7 cellular contexts compared by ENCODE assay signal in genomic region chr14:61889914-61890351, GRCh38.
A peak's percentile ranks its signal among the peaks of the same experiment; 100 is the strongest.
DNase-seq lines count a peak whose midpoint lies in the region; ATAC-seq, FAIRE-seq and TF ChIP-seq lines count a peak whose summit lies in the region.

No MANE protein-coding gene starts in this region.

- TF ChIP-seq POLR2A in body of pancreas (IDR thresholded peaks at IDR 0.05) = no peak

- POLR2A ChIA-PET in activated B cell treated with CpG ODN at 0.5 μM for 24 hours (lab: Charles Lee) = interaction anchor here (0.9 to 1.3 kb wide), 4 partner anchors 23 to 1641 kb away, joined by 3 to 8 read pairs (median 4); partner anchors contain the start of gene PPM1A

- intact Hi-C loops in activated B cell treated with CpG ODN at 0.5 μM for 24 hours (cut with micrococcal nuclease) = loop anchor here (1.0 to 5.0 kb wide), 3 partner anchors 23 to 1652 kb away; partner anchors contain the start of gene PPP2R5E
- intact Hi-C loops in body of pancreas (cut with DNase I) = loop anchor here (10.0 kb wide), 1 partner anchor 235 kb away; no protein-coding TSS in a partner anchor

- peak overlapping the region; percentile 96 for H3K27ac Mint-ChIP-seq in activated B cell treated with CpG ODN at 0.5 μM for 24 hours

- TF ChIP-seq CTCF in activated B cell treated with CpG ODN at 0.5 μM for 24 hours (IDR thresholded peaks at IDR 0.05) (no peak), body of pancreas (IDR thresholded peaks at IDR 0.05) (no peak)

- H3K27ac ChIP-seq in small intestine (ENCODE audit: low read depth in 1 of 2, low read length in 1 of 2) = peak overlapping the region in 1 of 2 donors; percentile 26
- no peak overlapping the region for H3K27ac ChIP-seq in body of pancreas

- H3K27me3 Mint-ChIP-seq in activated B cell treated with CpG ODN at 0.5 μM for 24 hours = no peaks in the 10 kb centered on the region

- FAIRE-seq in small intestine (lab: Jason Lieb, UNC) = no peak

- H3K4me1 Mint-ChIP-seq in activated B cell treated with CpG ODN at 0.5 μM for 24 hours = peaks cover 67% of the 10 kb centered on the region

- ATAC-seq in GM19324 (IDR thresholded peaks at IDR 0.05; ENCODE audit: low FRiP score, unreplicated experiment) = peak; percentile 99
- ATAC-seq in HG03066 (IDR thresholded peaks at IDR 0.05; ENCODE audit: low read depth, unreplicated experiment) = peak; percentile 100
- peak; percentile 97 for ATAC-seq in activated B cell treated with CpG ODN at 0.5 μM for 24 hours (ENCODE audit: low read depth)
- no peak for ATAC-seq in body of pancreas

- CTCF ChIA-PET in activated B cell treated with CpG ODN at 0.5 μM for 24 hours (lab: Charles Lee) = interaction anchor here (1.0 to 3.9 kb wide), 6 partner anchors 11 to 237 kb away, joined by 3 to 29 read pairs (median 7); no protein-coding TSS in a partner anchor

- H3K36me3 ChIP-seq in small intestine (ENCODE audit: control insufficient read depth in 2 of 2, insufficient read depth in 2 of 2, low read length in 2 of 2) (no peaks in the 10 kb centered on the region), body of pancreas (replicated peaks in 1 of 2; ENCODE audit: insufficient read depth in 1 of 2, low read depth in 2 of 2) (no peaks in the 10 kb centered on the region)

- H3K36me3 Mint-ChIP-seq in activated B cell treated with CpG ODN at 0.5 μM for 24 hours (ENCODE audit: low read depth) = no peaks in the 10 kb centered on the region

- no peak overlapping the region for H3K4me3 ChIP-seq in small intestine (ENCODE audit: low read depth in 1 of 2, low read length in 2 of 2)
- no peak overlapping the region for H3K4me3 ChIP-seq in body of pancreas

- DNase-seq in activated B cell treated with CpG ODN at 0.5 μM for 24 hours (peak; percentile 24), small intestine (peak; percentile 60), body of pancreas (no peak), GF-D8 (lab: John Stamatoyannopoulos, UW) (no peak), COLO829 (ENCODE audit: low spot score) (no peak)

- H3K4me3 Mint-ChIP-seq in activated B cell treated with CpG ODN at 0.5 μM for 24 hours = peak overlapping the region; percentile 72

- no peaks in the 10 kb centered on the region for H3K27me3 ChIP-seq in small intestine (ENCODE audit: control insufficient read depth in 2 of 2, insufficient read depth in 2 of 2, low read length in 2 of 2)
- H3K27me3 ChIP-seq in body of pancreas = no peaks in the 10 kb centered on the region

- H3K4me1 ChIP-seq in small intestine (ENCODE audit: control insufficient read depth in 2 of 2, insufficient read depth in 1 of 2, low read depth in 1 of 2, low read length in 1 of 2) (no peaks in the 10 kb centered on the region), body of pancreas (no peaks in the 10 kb centered on the region)

- no peaks in the 10 kb centered on the region for H3K9me3 Mint-ChIP-seq in activated B cell treated with CpG ODN at 0.5 μM for 24 hours

- WGBS in small intestine, 3 donors = 12 to 28% (median 14%) methylated on average over 4 of the region's 4 CpGs
- WGBS in body of pancreas, 2 donors = 57 to 75% methylated on average over 4 of the region's 4 CpGs

- H3K9me3 ChIP-seq in small intestine (ENCODE audit: control insufficient read depth, low read depth) (no peaks in the 10 kb centered on the region), body of pancreas (no peaks in the 10 kb centered on the region)

Comparison
In these comparisons a context has a peak if more than half of its experiments do, and no peak if none do; other contexts are left out.
1. DNase-seq: peak in activated B cell treated with CpG ODN at 0.5 μM for 24 hours (single experiment) and small intestine (single experiment); none in body of pancreas (0 of 4), GF-D8 (single experiment) and COLO829 (single experiment).